In genomic region chr7:1459930-1460756, GRCh38 we compare ENCODE assay signal across 8 cellular contexts. TPM values are rescaled to one million over a fixed set of nuclear protein-coding genes. Genes with fewer than 3 reads are reported as not detected.
DNase-seq lines count a peak whose midpoint lies in the region; ATAC-seq and TF ChIP-seq lines count a peak whose summit lies in the region.

No MANE protein-coding gene starts in this region.

- no peaks in the 10 kb centered on the region for H3K27me3 ChIP-seq in ACC112 (ENCODE audit: insufficient read depth, low read length)
- H3K27me3 ChIP-seq in GM23338 (ENCODE audit: insufficient read depth): no peaks in the 10 kb centered on the region
- no peaks in the 10 kb centered on the region for H3K27me3 ChIP-seq in spleen (replicated peaks in 1 of 7)

- H3K4me3 ChIP-seq in ACC112 (ENCODE audit: low read depth, low read length) (peak overlapping the region; percentile 74), GM23338 (peak overlapping the region; percentile 49), iPS-18c (ENCODE audit: insufficient read depth, low read depth, low read length) (peak overlapping the region; percentile 34; the same call in 1 of the 2 replicates), spleen (peak overlapping the region; percentile 18 to 98 (median 85))

- H3K27ac ChIP-seq in ACC112 (ENCODE audit: low read depth, low read length) (peak overlapping the region; percentile 49), GM23338 (ENCODE audit: low read depth) (no peak overlapping the region), spleen (peak overlapping the region; percentile 63 to 88 (median 82))

- H2AFZ ChIP-seq in ACC112 (ENCODE audit: low read length, unreplicated experiment) (no peak overlapping the region), GM23338 (0 out of 2 replicates have a peak overlapping the region, but pooled peaks have one; percentile 23)

- no peaks in the 10 kb centered on the region for H3K9me2 ChIP-seq in GM23338 (ENCODE audit: insufficient read depth)

- peak overlapping the region; percentile 79 for H3K4me2 ChIP-seq in GM23338

- TF ChIP-seq CTCF in GM23338 (conservative IDR thresholded peaks at IDR 0.05; ENCODE audit: low read depth in 2 of 2): no peak
- TF ChIP-seq CTCF in spleen (IDR thresholded peaks at IDR 0.05 in 8 of 11, conservative IDR thresholded peaks at IDR 0.05 in 3 of 11): no peak

- H3K4me1 Mint-ChIP-seq in GM23338: peaks cover 18% of the 10 kb centered on the region; the same call in 2 of the 3 replicates
- peaks cover 5% of the 10 kb centered on the region for H3K4me1 Mint-ChIP-seq in activated naive CD8-positive, alpha-beta T cell treated with anti-CD3 and anti-CD28 coated beads, Interleukin-2, amount 10 ng/mL, durations not matched to agents 7 days and 5 days

- ATAC-seq in GM23338 (peak; percentile 3), GM18517 (IDR thresholded peaks at IDR 0.05; ENCODE audit: unreplicated experiment) (no peak), GM21786 (IDR thresholded peaks at IDR 0.05; ENCODE audit: unreplicated experiment) (no peak)
- ATAC-seq in activated naive CD8-positive, alpha-beta T cell treated with anti-CD3 and anti-CD28 coated beads, Interleukin-2, amount 10 ng/mL, durations not matched to agents 7 days and 5 days (ENCODE audit: low read depth): peak; percentile 2

- no peaks in the 10 kb centered on the region for H3K36me3 ChIP-seq in ACC112 (ENCODE audit: insufficient read depth, low read length)
- H3K36me3 ChIP-seq in GM23338 (ENCODE audit: insufficient read depth): no peaks in the 10 kb centered on the region
- H3K36me3 ChIP-seq in spleen: no peaks in the 10 kb centered on the region

- H3K27me3 Mint-ChIP-seq in GM23338 (ENCODE audit: insufficient read depth, low read depth, poor library complexity): peaks cover 14% of the 10 kb centered on the region
- H3K27me3 Mint-ChIP-seq in activated naive CD8-positive, alpha-beta T cell treated with anti-CD3 and anti-CD28 coated beads, Interleukin-2, amount 10 ng/mL, durations not matched to agents 7 days and 5 days: peaks cover 8% of the 10 kb centered on the region

- 9 to 17% (median 10%) methylated on average over 23 to 28 of the region's 28 CpGs for WGBS in spleen, 5 donors

- H3K9me3 ChIP-seq in iPS-18c (ENCODE audit: control insufficient read depth, insufficient read depth, low read length): no peaks in the 10 kb centered on the region
- no peaks in the 10 kb centered on the region for H3K9me3 ChIP-seq in spleen

- DNase-seq in GM23338 (ENCODE audit: low spot score) (no peak), spleen (peak; percentile 86)
- no peak for DNase-seq in activated naive CD8-positive, alpha-beta T cell treated with anti-CD3 and anti-CD28 coated beads, Interleukin-2, amount 10 ng/mL, durations not matched to agents 7 days and 5 days
- no peak for DNase-seq in activated effector memory CD4-positive, alpha-beta T cell treated with Interleukin-2 at 50 U/mL for 16 hours

- H3F3A ChIP-seq in GM23338 (replicated peaks; ENCODE audit: low read depth): no peaks in the 10 kb centered on the region; the same call in 1 of the 2 replicates

- H3K79me2 ChIP-seq in ACC112 (ENCODE audit: control insufficient read depth, insufficient read depth, low read length, unreplicated experiment) (peaks cover 34% of the 10 kb centered on the region), GM23338 (replicated peaks; ENCODE audit: insufficient read depth) (no peaks in the 10 kb centered on the region)

- no peaks in the 10 kb centered on the region for H3K9me3 Mint-ChIP-seq in GM23338
- no peaks in the 10 kb centered on the region for H3K9me3 Mint-ChIP-seq in activated naive CD8-positive, alpha-beta T cell treated with anti-CD3 and anti-CD28 coated beads, Interleukin-2, amount 10 ng/mL, durations not matched to agents 7 days and 5 days

- POLR2A ChIA-PET in activated naive CD8-positive, alpha-beta T cell treated with anti-CD3 and anti-CD28 coated beads, Interleukin-2, amount 10 ng/mL, durations not matched to agents 7 days and 5 days (lab: Charles Lee): no interaction called here

- intact Hi-C loops in spleen (cut with DNase I; ENCODE audit: low total_unique reads): loop anchor here (10.0 kb wide), 1 partner anchor 235 kb away; no protein-coding TSS in a partner anchor

- TF ChIP-seq POLR2A in spleen (IDR thresholded peaks at IDR 0.05): no peak

- no peaks in the 10 kb centered on the region; the same call in 1 of the 2 replicates for H4K20me1 ChIP-seq in GM23338 (replicated peaks; ENCODE audit: insufficient read depth)

- H3K27ac Mint-ChIP-seq in GM23338: no peak overlapping the region
- peak overlapping the region; percentile 45 for H3K27ac Mint-ChIP-seq in activated naive CD8-positive, alpha-beta T cell treated with anti-CD3 and anti-CD28 coated beads, Interleukin-2, amount 10 ng/mL, durations not matched to agents 7 days and 5 days

- no peaks in the 10 kb centered on the region for H3K36me3 Mint-ChIP-seq in GM23338 (ENCODE audit: low read depth)
- H3K36me3 Mint-ChIP-seq in activated naive CD8-positive, alpha-beta T cell treated with anti-CD3 and anti-CD28 coated beads, Interleukin-2, amount 10 ng/mL, durations not matched to agents 7 days and 5 days: no peaks in the 10 kb centered on the region

- H3K4me1 ChIP-seq in ACC112 (ENCODE audit: control insufficient read depth, insufficient read depth, low read length, unreplicated experiment) (peaks cover 39% of the 10 kb centered on the region), GM23338 (ENCODE audit: insufficient read depth) (peaks cover 6% of the 10 kb centered on the region; the same call in 1 of the 2 replicates), spleen (peaks cover 28 to 82% (median 66%) of the 10 kb centered on the region in 6 donors)

- peak overlapping the region; percentile 36; the same call in 1 of the 3 replicates for H3K4me3 Mint-ChIP-seq in GM23338
- peak overlapping the region; percentile 79 for H3K4me3 Mint-ChIP-seq in activated naive CD8-positive, alpha-beta T cell treated with anti-CD3 and anti-CD28 coated beads, Interleukin-2, amount 10 ng/mL, durations not matched to agents 7 days and 5 days

TF ChIP-seq in GM23338, 12 proteins besides CTCF, POLR2A, EP300 and RAD21:
- no peak for TF ChIP-seq EZH2 (IDR thresholded peaks at IDR 0.05; ENCODE audit: low read depth, unreplicated experiment)

RNA-seq across cellular contexts. Expression of gene MICALL2, which starts 0.9 kb away (rescaled TPM):
- total RNA-seq in GM23338 (2014; rRNA removed; shearing (Covaris generic)): 11.8 and 13.0 TPM in 2 replicates
- polyA plus RNA-seq in GM23338 (2016; fragmentation: Nextera tagmentation; extraction: Ambion mirVana): 6.3 and 7.0 TPM in 2 replicates
- total RNA-seq in activated naive CD8-positive, alpha-beta T cell treated with anti-CD3 and anti-CD28 coated beads, Interleukin-2, amount 10 ng/mL, durations not matched to agents 7 days and 5 days: 1 to 10 TPM; 2.8 to 3.9 TPM
- 100 to 1,000 TPM in 3 of 7 donors, 10 to 100 TPM in 4; 36.3 to 182 (median 75.8) TPM for total RNA-seq in spleen
- 100 to 1,000 TPM in 2 of 3 donors, 10 to 100 TPM in 1; 74.1 to 361 (median 307) TPM for polyA plus RNA-seq in spleen

RNA-seq across cellular contexts. Expression of gene INTS1, which starts 44.0 kb away (rescaled TPM):
- total RNA-seq in GM23338 (2014; rRNA removed; shearing (Covaris generic)): 81.1 and 111 TPM in 2 replicates
- polyA plus RNA-seq in GM23338 (2016; fragmentation: Nextera tagmentation; extraction: Ambion mirVana) (31.4 and 35.1 TPM in 2 replicates), spleen (100 to 1,000 TPM in 1 of 3 donors, 10 to 100 TPM in 2; 51.4 to 126 (median 80.3) TPM)
- total RNA-seq in activated naive CD8-positive, alpha-beta T cell treated with anti-CD3 and anti-CD28 coated beads, Interleukin-2, amount 10 ng/mL, durations not matched to agents 7 days and 5 days: 100 to 1,000 TPM; 110 to 115 TPM
- 10 to 100 TPM; 47.3 to 95.7 (median 79.0) TPM for total RNA-seq in spleen

Comparison
In these comparisons a context has a peak if more than half of its experiments do, and no peak if none do; other contexts are left out.
1. H3K4me3 ChIP-seq: peak in every context shown above with its lines; median percentile 85 in spleen; 74 in ACC112; 49 in GM23338; 34 in iPS-18c.
2. ATAC-seq: peak in GM23338 (single experiment) and activated naive CD8-positive, alpha-beta T cell treated with anti-CD3 and anti-CD28 coated beads, Interleukin-2, amount 10 ng/mL, durations not matched to agents 7 days and 5 days (single experiment); none in GM18517 (single experiment) and GM21786 (single experiment).